Comparison of ENCODE assay signal across 8 cellular contexts in the genomic region with DNA sequence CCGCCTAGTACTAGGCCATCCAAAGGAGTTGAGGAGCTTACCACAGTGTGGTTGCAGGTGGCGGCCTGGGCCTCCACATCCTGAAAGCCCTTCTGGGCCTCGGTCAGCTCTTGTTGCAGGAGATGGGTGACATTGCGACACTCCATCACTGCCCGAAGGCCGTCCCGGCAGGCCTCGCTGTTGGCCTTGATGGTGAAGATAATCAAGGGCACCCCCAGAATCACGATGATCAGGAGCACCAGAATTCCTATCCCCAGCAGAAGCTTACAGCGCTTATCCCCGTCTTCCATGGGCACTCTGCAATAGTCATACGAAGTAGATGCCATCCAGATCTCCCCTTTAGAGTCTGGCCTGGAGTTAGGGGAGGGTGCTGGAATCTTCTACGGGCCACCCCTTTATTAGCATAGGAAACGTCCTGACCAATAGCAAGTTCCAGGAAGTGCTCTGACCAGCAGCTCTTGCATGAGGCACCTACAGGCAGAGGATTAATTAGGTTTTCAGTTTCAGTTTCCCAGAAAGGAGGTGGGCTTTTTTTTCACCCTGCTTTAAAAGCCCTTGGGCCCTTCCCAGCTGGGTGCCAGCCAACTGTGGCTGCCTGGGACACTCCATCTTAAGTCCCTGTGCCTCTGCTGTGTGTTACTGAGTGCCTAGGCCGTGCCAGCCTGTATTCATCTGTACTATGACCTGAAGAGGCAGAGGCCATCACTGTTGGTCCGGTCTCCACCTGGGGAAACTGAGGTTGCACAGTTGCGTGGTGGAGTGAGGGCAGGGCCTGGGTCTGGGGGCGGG. TPM values are rescaled to one million over a fixed set of nuclear protein-coding genes. Genes with fewer than 3 reads are reported as not detected.
DNase-seq lines count a peak whose midpoint lies in the region; ATAC-seq, FAIRE-seq and TF ChIP-seq lines count a peak whose summit lies in the region.

Gene BST2 (minus strand): TSS at position 381 of the 789 bp plus-strand sequence. CDS start 55 bp downstream, at position 326.

- no peak for TF ChIP-seq CTCF in astrocyte (IDR thresholded peaks at IDR 0.05; ENCODE audit: insufficient read depth, low read depth, low read length)

- H3K36me3 Mint-ChIP-seq in astrocyte (ENCODE audit: low read depth, unreplicated experiment): peaks cover 9% of the 10 kb centered on the region

- peak within 1 kb of the TSS; percentile 86 for H3K27ac Mint-ChIP-seq in astrocyte (ENCODE audit: unreplicated experiment)

- no peaks in the 10 kb centered on the region for H3K79me2 ChIP-seq in astrocyte (ENCODE audit: insufficient read depth, low read length)

- DNase-seq in AG20443 (ENCODE audit: low spot score): peak; percentile 64
- DNase-seq in SJCRH30: peak; percentile 65 to 85
- peak; percentile 39 for DNase-seq in astrocyte (ENCODE audit: low read depth)
- peak; percentile 83 for DNase-seq in small intestine
- DNase-seq in NCI-H446 (lab: John Stamatoyannopoulos, UW): no peak

- H3K9ac ChIP-seq in astrocyte (ENCODE audit: low read length) (no peak within 1 kb of the TSS), iPS-18a (ENCODE audit: low read length) (peak within 1 kb of the TSS; percentile 90)

- FAIRE-seq in astrocyte (lab: Jason Lieb, UNC): no peak
- no peak for FAIRE-seq in small intestine (lab: Jason Lieb, UNC)

- 32 to 48% (median 33%) methylated on average over 18 of the region's 18 CpGs for WGBS in small intestine, 3 donors

- H2AFZ ChIP-seq in astrocyte (ENCODE audit: low read depth, low read length): no peak within 1 kb of the TSS

- peaks cover 24% of the 10 kb centered on the region for H3K4me1 ChIP-seq in SJCRH30
- peaks cover 6% of the 10 kb centered on the region for H3K4me1 ChIP-seq in astrocyte (ENCODE audit: insufficient read depth, low read length)
- peaks cover 10% of the 10 kb centered on the region for H3K4me1 ChIP-seq in iPS-18a (ENCODE audit: control insufficient read depth, low read depth, low read length)
- no peaks in the 10 kb centered on the region for H3K4me1 ChIP-seq in small intestine (ENCODE audit: control insufficient read depth in 2 of 2, insufficient read depth in 1 of 2, low read depth in 1 of 2, low read length in 1 of 2)

- H3K36me3 ChIP-seq in SJCRH30 (no peaks in the 10 kb centered on the region), astrocyte (ENCODE audit: insufficient read depth, low read length) (no peaks in the 10 kb centered on the region), iPS-18a (ENCODE audit: control insufficient read depth, low read depth, low read length) (no peaks in the 10 kb centered on the region), small intestine (ENCODE audit: control insufficient read depth in 2 of 2, insufficient read depth in 2 of 2, low read length in 2 of 2) (no peaks in the 10 kb centered on the region)

- peaks cover 17% of the 10 kb centered on the region for H3K4me1 Mint-ChIP-seq in astrocyte (ENCODE audit: low read depth, unreplicated experiment)

- H3K27me3 ChIP-seq in SJCRH30 (no peaks in the 10 kb centered on the region), astrocyte (ENCODE audit: insufficient read depth, low read length) (no peaks in the 10 kb centered on the region), iPS-18a (ENCODE audit: control insufficient read depth, insufficient read depth, low read length) (no peaks in the 10 kb centered on the region), small intestine (ENCODE audit: control insufficient read depth in 2 of 2, insufficient read depth in 2 of 2, low read length in 2 of 2) (no peaks in the 10 kb centered on the region)

- H3K9me3 Mint-ChIP-seq in astrocyte (ENCODE audit: unreplicated experiment): no peaks in the 10 kb centered on the region

- H3K4me3 ChIP-seq in SJCRH30: peak within 1 kb of the TSS; percentile 46
- H3K4me3 ChIP-seq in astrocyte (ENCODE audit: insufficient read depth, low read depth, low read length): no peak within 1 kb of the TSS
- peak within 1 kb of the TSS; percentile 75 for H3K4me3 ChIP-seq in iPS-18a (ENCODE audit: low read length)
- H3K4me3 ChIP-seq in small intestine (ENCODE audit: low read depth in 1 of 2, low read length in 2 of 2): peak within 1 kb of the TSS; percentile 24 to 40

- H4K20me1 ChIP-seq in astrocyte (ENCODE audit: insufficient read depth, low read length): no peaks in the 10 kb centered on the region

- H3K4me3 Mint-ChIP-seq in astrocyte (ENCODE audit: unreplicated experiment): peak within 1 kb of the TSS; percentile 94

- H3K27ac ChIP-seq in SJCRH30: peak within 1 kb of the TSS; percentile 20; the same call in 1 of the 2 replicates
- H3K27ac ChIP-seq in astrocyte (ENCODE audit: low read depth, low read length): no peak within 1 kb of the TSS
- peak within 1 kb of the TSS; percentile 94 for H3K27ac ChIP-seq in iPS-18a (ENCODE audit: low read length)
- peak within 1 kb of the TSS; percentile 83 to 93 for H3K27ac ChIP-seq in small intestine (ENCODE audit: low read depth in 1 of 2, low read length in 1 of 2)

- H3K4me2 ChIP-seq in astrocyte (ENCODE audit: low read length): no peak within 1 kb of the TSS

- no peaks in the 10 kb centered on the region for H3K9me3 ChIP-seq in SJCRH30 (replicated peaks)
- no peaks in the 10 kb centered on the region for H3K9me3 ChIP-seq in astrocyte (ENCODE audit: insufficient read depth, low read depth, low read length)
- H3K9me3 ChIP-seq in iPS-18a (ENCODE audit: control insufficient read depth, low read depth, low read length): no peaks in the 10 kb centered on the region
- H3K9me3 ChIP-seq in small intestine (ENCODE audit: control insufficient read depth, low read depth): no peaks in the 10 kb centered on the region

- peak; percentile 82 for ATAC-seq in GM19035 (IDR thresholded peaks at IDR 0.05; ENCODE audit: unreplicated experiment)
- peak; percentile 74 for ATAC-seq in HG03159 (IDR thresholded peaks at IDR 0.05; ENCODE audit: unreplicated experiment)

- no peaks in the 10 kb centered on the region for H3K27me3 Mint-ChIP-seq in astrocyte (ENCODE audit: low read depth, unreplicated experiment)

RNA-seq across cellular contexts. Expression of gene BST2, which starts in this region (rescaled TPM):
- 19.9 and 20.6 TPM in 2 replicates for total RNA-seq in SJCRH30 (2014; rRNA removed; shearing (Covaris generic))
- 301 and 376 TPM in 2 replicates for total RNA-seq in astrocyte
- polyA plus RNA-seq in small intestine: 100 to 1,000 TPM in 1 of 3 donors, 10 to 100 TPM in 1, 1 to 10 TPM in 1; 4.5 to 128 (median 53.2) TPM

Comparison
In these comparisons a context has a peak if more than half of its experiments do, and no peak if none do; other contexts are left out.
1. RNA of gene BST2 (total RNA-seq): 301 to 376 TPM in astrocyte; 19.9 to 20.6 TPM in SJCRH30; every median in the first group is over 10 times any median in the second.
2. DNase-seq: peak in AG20443 (single experiment), SJCRH30 (2 of 2), astrocyte (single experiment) and small intestine (single experiment); none in NCI-H446 (0 of 2).